Comparison of ENCODE assay signal across 10 cellular contexts in the genomic region with DNA sequence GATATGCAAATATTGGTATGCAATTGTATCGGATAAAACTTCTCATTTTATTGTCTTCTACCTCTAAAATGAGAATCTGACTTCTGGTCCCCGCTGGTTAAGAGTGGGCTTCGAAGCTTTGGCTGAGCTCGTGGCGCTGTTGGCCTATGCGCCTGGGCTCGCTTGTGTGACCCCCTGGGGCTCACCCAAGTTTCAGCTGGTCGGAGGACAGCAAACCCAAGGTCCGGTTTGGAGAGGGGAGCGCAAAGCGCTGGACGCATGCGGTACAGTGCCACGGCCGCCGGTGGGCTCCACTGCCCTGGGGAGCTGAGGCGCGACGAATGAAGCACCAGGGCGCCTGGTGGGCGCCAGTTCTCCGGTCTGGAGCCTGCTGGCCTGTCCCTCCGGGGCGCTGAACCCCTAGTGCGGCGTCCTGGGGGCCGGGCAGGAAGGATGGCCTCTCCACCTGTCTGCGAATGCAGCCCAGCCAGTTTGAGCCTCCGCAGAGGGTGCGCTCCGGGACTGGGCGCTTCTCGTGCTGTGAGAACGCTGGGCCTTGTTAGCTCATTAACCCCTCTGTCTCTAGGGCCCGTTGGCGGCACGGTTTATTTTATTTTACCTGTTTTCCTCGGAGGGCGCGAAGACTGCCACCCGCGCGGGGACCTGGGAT. TPM values are rescaled to one million over a fixed set of nuclear protein-coding genes. Genes with fewer than 3 reads are reported as not detected.
DNase-seq lines count a peak whose midpoint lies in the region; ATAC-seq and TF ChIP-seq lines count a peak whose summit lies in the region.
"Had no signal": no experiment of that assay in that cellular context is flagged by ENCODE, and none has a peak within 500 bp of the region (broad histone marks: within the 10 kb centered on the region; RNA-seq: fewer than 3 reads in every experiment).

No MANE protein-coding gene starts in this region.

- H3K9ac ChIP-seq in muscle layer of colon (ENCODE audit: low read length) = peak overlapping the region; percentile 93

- intact Hi-C loops in upper lobe of right lung (cut with DNase I) = loop anchor here (10.0 kb wide), 1 partner anchor 250 kb away; no protein-coding TSS in a partner anchor

- no peaks in the 10 kb centered on the region for H3K36me3 ChIP-seq in Peyer's patch
- H3K36me3 ChIP-seq in muscle layer of colon (ENCODE audit: insufficient read depth, low read length) = peaks cover 34% of the 10 kb centered on the region
- H3K36me3 ChIP-seq in upper lobe of right lung = peaks cover 8% of the 10 kb centered on the region

- H3K9me3 ChIP-seq in Peyer's patch (no peaks in the 10 kb centered on the region), muscle layer of colon (ENCODE audit: low read length) (no peaks in the 10 kb centered on the region), upper lobe of right lung (no peaks in the 10 kb centered on the region)

- TF ChIP-seq POLR2A in Peyer's patch (IDR thresholded peaks at IDR 0.05) = no peak

- H3K27me3 ChIP-seq in Peyer's patch (no peaks in the 10 kb centered on the region), muscle layer of colon (ENCODE audit: control insufficient read depth in 1 of 2, insufficient read depth in 2 of 2, low read length in 2 of 2) (no peaks in the 10 kb centered on the region), upper lobe of right lung (peaks cover 17% of the 10 kb centered on the region)

- TF ChIP-seq CTCF in Peyer's patch (IDR thresholded peaks at IDR 0.05) (no peak), fibroblast of pulmonary artery (IDR thresholded peaks at IDR 0.05; ENCODE audit: low read length, missing control alignments) (no peak), upper lobe of right lung (IDR thresholded peaks at IDR 0.05) (peak; percentile 14)

- ATAC-seq in upper lobe of right lung (peak; percentile 51), HG03521 (IDR thresholded peaks at IDR 0.05; ENCODE audit: unreplicated experiment) (no peak), HG03196 (IDR thresholded peaks at IDR 0.05; ENCODE audit: unreplicated experiment) (no peak)

- H3K4me1 ChIP-seq in Peyer's patch (no peaks in the 10 kb centered on the region), muscle layer of colon (ENCODE audit: insufficient read depth, low read length) (peaks cover 8% of the 10 kb centered on the region), upper lobe of right lung (peaks cover 4% of the 10 kb centered on the region)

- H3K27ac ChIP-seq in Peyer's patch (peak overlapping the region; percentile 62 to 94 (median 72)), muscle layer of colon (ENCODE audit: low read depth, low read length) (peak overlapping the region; percentile 94), upper lobe of right lung (peak overlapping the region; percentile 93)

- DNase-seq in Peyer's patch (peak in 1 of 3 donors; percentile 46), fibroblast of pulmonary artery (ENCODE audit: low read depth) (no peak), upper lobe of right lung (no peak), cerebellar nuclear complex (lab: John Stamatoyannopoulos, UW) (no peak)
- DNase-seq in activated T-cell treated with anti-CD3 and anti-CD28 coated beads, Interleukin-2, amount 50 U/mL, for 48 hours = no peak
- DNase-seq: activated effector memory CD4-positive, alpha-beta T cell treated with Interleukin-2 at 50 U/mL for 16 hours; hippocampal formation had no signal

- H3K4me3 ChIP-seq in Peyer's patch (peak overlapping the region; percentile 19 to 60 (median 25)), fibroblast of pulmonary artery (replicated peaks; ENCODE audit: low read depth, low read length) (peak overlapping the region; percentile 19), muscle layer of colon (ENCODE audit: low read depth in 1 of 2, low read length in 2 of 2) (peak overlapping the region; percentile 66 to 88), upper lobe of right lung (peak overlapping the region; percentile 67)

RNA-seq across cellular contexts. Expression of a gene that starts 10.3 kb away (rescaled TPM):
- 10 to 100 TPM in 3 of 4 donors, 1 to 10 TPM in 1; 7.2 to 64.4 (median 16.3) TPM for total RNA-seq in Peyer's patch
- 48.0 TPM for total RNA-seq in upper lobe of right lung

Comparison
In these comparisons a context has a peak if more than half of its experiments do, and no peak if none do; other contexts are left out.
1. H3K4me3 ChIP-seq: peak in every context shown above with its lines; median percentile 77 in muscle layer of colon; 67 in upper lobe of right lung; 25 in Peyer's patch; 19 in fibroblast of pulmonary artery.